20 cellular contexts compared by ENCODE assay signal in the genomic region with DNA sequence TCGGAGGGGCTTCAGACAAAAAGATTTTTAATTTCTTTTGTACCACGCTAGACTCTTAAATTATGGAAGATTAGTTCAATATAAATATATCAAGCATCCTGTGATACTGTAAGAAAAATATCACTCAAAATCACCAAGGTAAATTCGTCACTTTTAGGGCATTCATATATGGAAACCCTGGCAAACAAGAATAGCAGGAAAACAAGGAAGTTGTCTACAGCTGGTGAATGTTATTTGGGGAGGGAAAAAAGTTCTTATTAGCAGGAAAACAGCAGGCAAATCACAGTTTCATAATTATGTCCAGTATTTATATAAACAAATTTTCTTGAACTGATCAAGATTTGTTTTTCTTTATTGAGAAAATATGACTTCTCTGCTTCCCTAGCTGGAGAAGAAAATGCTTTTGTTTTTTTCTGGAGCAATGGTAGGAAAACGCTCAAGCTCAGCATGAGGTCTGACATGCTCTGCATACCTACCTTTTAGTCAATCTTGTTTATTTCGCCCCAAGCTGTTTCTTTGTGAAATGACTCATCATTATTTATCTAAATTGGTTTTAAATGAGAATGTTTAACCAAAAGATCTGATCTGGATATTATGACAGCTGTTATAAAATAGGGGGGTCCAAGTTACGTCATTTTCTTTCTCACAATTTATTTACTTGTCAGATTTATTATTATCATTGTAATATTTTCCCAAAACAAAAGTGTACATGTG. TPM values are rescaled to one million over a fixed set of nuclear protein-coding genes. Genes with fewer than 3 reads are reported as not detected.
DNase-seq lines count a peak whose midpoint lies in the region; ATAC-seq, FAIRE-seq and TF ChIP-seq lines count a peak whose summit lies in the region.
"Had no signal": no experiment of that assay in that cellular context is flagged by ENCODE, and none has a peak within 500 bp of the region (broad histone marks: within the 10 kb centered on the region; RNA-seq: fewer than 3 reads in every experiment).

No MANE protein-coding gene starts in this region.

- H4K20me1 ChIP-seq in astrocyte (ENCODE audit: insufficient read depth, low read length): no peaks in the 10 kb centered on the region

- no peaks in the 10 kb centered on the region for H3K9me3 ChIP-seq in astrocyte (ENCODE audit: insufficient read depth, low read depth, low read length)
- H3K9me3 ChIP-seq: prostate gland had no signal

- H3K27ac Mint-ChIP-seq in astrocyte (ENCODE audit: unreplicated experiment): peak overlapping the region; percentile 58
- H3K27ac Mint-ChIP-seq: activated B cell treated with CpG ODN at 0.5 μM for 24 hours; CD4-positive, CD25-positive, alpha-beta regulatory T cell had no signal

- H3K4me1 Mint-ChIP-seq in astrocyte (ENCODE audit: low read depth, unreplicated experiment): peaks cover 16% of the 10 kb centered on the region
- H3K4me1 Mint-ChIP-seq: activated B cell treated with CpG ODN at 0.5 μM for 24 hours; CD4-positive, CD25-positive, alpha-beta regulatory T cell had no signal

- no peak for TF ChIP-seq POLR2A in GM18505 (IDR thresholded peaks at IDR 0.05; ENCODE audit: borderline replicate concordance, extremely low read depth, insufficient read depth, insufficient read length)

- peak; percentile 14 for DNase-seq in DMS53 (lab: John Stamatoyannopoulos, UW)
- no peak for DNase-seq in DMS53 treated with DMSO at 0.1 percent for 48 hours (lab: John Stamatoyannopoulos, UW; ENCODE audit: unreplicated experiment)
- DNase-seq in astrocyte (ENCODE audit: low read depth): peak; percentile 10
- DNase-seq in iPS DF 4.7 (ENCODE audit: extremely low read depth, low spot score): peak; percentile 64
- peak; percentile 81 for DNase-seq in renal cortical epithelial cell (ENCODE audit: low read depth)
- DNase-seq in SW480 (ENCODE audit: low spot score): no peak
- DNase-seq in T-helper 2 cell: no peak
- DNase-seq: activated B cell treated with CpG ODN at 0.5 μM for 24 hours; activated naive CD4-positive, alpha-beta T cell; CD4-positive, CD25-positive, alpha-beta regulatory T cell; KBM-7; left colon; NCI-H1105 treated with DMSO at 0.1 percent for 48 hours; NCI-H510A; substantia nigra had no signal

- H3K4me1 ChIP-seq in astrocyte (ENCODE audit: insufficient read depth, low read length): peaks cover 6% of the 10 kb centered on the region
- H3K4me1 ChIP-seq: prostate gland had no signal

- peak overlapping the region; percentile 45 for H3K4me2 ChIP-seq in astrocyte (ENCODE audit: low read length)

- H3K36me3 Mint-ChIP-seq in astrocyte (ENCODE audit: low read depth, unreplicated experiment): no peaks in the 10 kb centered on the region
- H3K36me3 Mint-ChIP-seq: CD4-positive, CD25-positive, alpha-beta regulatory T cell had no signal

- peaks cover 2% of the 10 kb centered on the region for H3K27me3 Mint-ChIP-seq in astrocyte (ENCODE audit: low read depth, unreplicated experiment)
- H3K27me3 Mint-ChIP-seq: activated B cell treated with CpG ODN at 0.5 μM for 24 hours; CD4-positive, CD25-positive, alpha-beta regulatory T cell had no signal

- FAIRE-seq in astrocyte (lab: Jason Lieb, UNC): no peak

- TF ChIP-seq CTCF in astrocyte (IDR thresholded peaks at IDR 0.05; ENCODE audit: insufficient read depth, low read depth, low read length): no peak

- no peaks in the 10 kb centered on the region for H3K9me3 Mint-ChIP-seq in astrocyte (ENCODE audit: unreplicated experiment)
- H3K9me3 Mint-ChIP-seq: activated B cell treated with CpG ODN at 0.5 μM for 24 hours had no signal

- no peak overlapping the region for H3K9ac ChIP-seq in astrocyte (ENCODE audit: low read length)

- no peak overlapping the region for H3K4me3 ChIP-seq in astrocyte (ENCODE audit: insufficient read depth, low read depth, low read length)
- H3K4me3 ChIP-seq: cardiac muscle cell, prostate gland had no signal

- no peaks in the 10 kb centered on the region for H3K79me2 ChIP-seq in astrocyte (ENCODE audit: insufficient read depth, low read length)

- H3K36me3 ChIP-seq in astrocyte (ENCODE audit: insufficient read depth, low read length): no peaks in the 10 kb centered on the region
- H3K36me3 ChIP-seq: cardiac muscle cell, prostate gland had no signal

- no peaks in the 10 kb centered on the region for H3K27me3 ChIP-seq in astrocyte (ENCODE audit: insufficient read depth, low read length)
- H3K27me3 ChIP-seq: cardiac muscle cell had no signal

- H3K27ac ChIP-seq in astrocyte (ENCODE audit: low read depth, low read length): peak overlapping the region; percentile 55
- H3K27ac ChIP-seq: 22Rv1, cardiac muscle cell, prostate gland had no signal

- H3K4me3 Mint-ChIP-seq in astrocyte (ENCODE audit: unreplicated experiment): no peak overlapping the region
- H3K4me3 Mint-ChIP-seq: activated B cell treated with CpG ODN at 0.5 μM for 24 hours; CD4-positive, CD25-positive, alpha-beta regulatory T cell had no signal

- no peak overlapping the region for H2AFZ ChIP-seq in astrocyte (ENCODE audit: low read depth, low read length)

- no peak for ATAC-seq in GM18505 (IDR thresholded peaks at IDR 0.05; ENCODE audit: unreplicated experiment)
- ATAC-seq: left colon had no signal

RNA-seq across cellular contexts. Expression of a gene that starts 14.7 kb away (rescaled TPM):
- total RNA-seq in astrocyte (not detected in 2 replicates), renal cortical epithelial cell (not detected in 2 replicates)
- total RNA-seq: activated B cell treated with CpG ODN at 0.5 μM for 24 hours; cardiac muscle cell; CD4-positive, CD25-positive, alpha-beta regulatory T cell; Daoy; left colon; prostate gland had no signal

Comparison
In these comparisons a context has a peak if more than half of its experiments do, and no peak if none do; other contexts are left out.
1. DNase-seq: peak in DMS53 (single experiment), astrocyte (single experiment), iPS DF 4.7 (single experiment) and renal cortical epithelial cell (single experiment); none in DMS53 treated with DMSO at 0.1 percent for 48 hours (single experiment), SW480 (single experiment) and T-helper 2 cell (0 of 5).